Comparison of ENCODE assay signal across 13 cellular contexts in the genomic region with DNA sequence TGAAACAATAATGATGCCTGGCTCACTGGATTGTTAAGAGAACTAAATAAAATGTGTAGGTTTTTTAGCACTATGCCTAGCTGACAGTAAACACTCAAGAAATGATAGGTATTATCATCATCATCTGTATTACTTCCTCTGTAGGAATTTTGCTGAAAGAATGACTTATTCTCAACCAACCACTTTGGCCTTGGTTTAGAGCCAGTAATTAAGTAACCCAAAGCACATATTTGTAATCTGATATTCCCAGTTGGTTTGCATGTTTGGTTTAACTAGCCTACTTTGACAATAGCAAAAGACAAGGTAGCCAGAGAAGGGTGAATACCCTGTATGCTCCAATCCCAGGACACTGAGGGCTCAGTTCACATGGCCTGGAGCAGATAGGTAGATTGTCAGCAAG. TPM values are rescaled to one million over a fixed set of nuclear protein-coding genes. Genes with fewer than 3 reads are reported as not detected.
A peak's percentile ranks its signal among the peaks of the same experiment; 100 is the strongest.
DNase-seq lines count a peak whose midpoint lies in the region; TF ChIP-seq lines count a peak whose summit lies in the region.
"Had no signal": no experiment of that assay in that cellular context is flagged by ENCODE, and none has a peak within 500 bp of the region (broad histone marks: within the 10 kb centered on the region; RNA-seq: fewer than 3 reads in every experiment).

No MANE protein-coding gene starts in this region.

- CTCF ChIA-PET in AG04449 (lab: Yijun Ruan, JAX) = no interaction called here

- no peaks in the 10 kb centered on the region for H3K27me3 ChIP-seq in ascending aorta
- H3K27me3 ChIP-seq: neural progenitor cell, SJSA1 had no signal

- TF ChIP-seq CTCF in AG04449 (IDR thresholded peaks at IDR 0.05; ENCODE audit: insufficient read depth, low read length, missing control alignments) = no peak
- no peak for TF ChIP-seq CTCF in ascending aorta (IDR thresholded peaks at IDR 0.05)

- peaks cover 0 to 18% of the 10 kb centered on the region in 2 donors for H3K4me1 ChIP-seq in ascending aorta
- H3K4me1 ChIP-seq: neural progenitor cell, SJSA1 had no signal

- peaks cover 17 to 46% of the 10 kb centered on the region in 2 donors for H3K36me3 ChIP-seq in ascending aorta
- H3K36me3 ChIP-seq: neural progenitor cell had no signal

- H3K4me3 ChIP-seq in AG04449 (ENCODE audit: low read depth, low read length) (no peak overlapping the region), ascending aorta (no peak overlapping the region)
- H3K4me3 ChIP-seq: neural progenitor cell, SJSA1 had no signal

- peak; percentile 58 for DNase-seq in AG04449 (ENCODE audit: low read depth, low spot score)
- DNase-seq in HT1080 (ENCODE audit: low read depth) = peak; percentile 44
- DNase-seq in dedifferentiated amniotic fluid mesenchymal stem cell (ENCODE audit: extremely low spot score) = peak; percentile 39
- no peak for DNase-seq in substantia nigra (lab: John Stamatoyannopoulos, UW)
- DNase-seq in MV-4-11 (lab: John Stamatoyannopoulos, UW) = no peak
- no peak for DNase-seq in ascending aorta (ENCODE audit: low spot score in 2 of 2)
- DNase-seq: activated CD4-positive, alpha-beta T cell treated with anti-CD3 and anti-CD28 coated beads, Interleukin-2, amount 10 ng/mL, durations not matched to agents 7 days and 5 days; activated naive CD4-positive, alpha-beta T cell treated with anti-CD3 and anti-CD28 coated beads, Interleukin-2, amount 50 U/mL, for 16 hours; islet precursor cell; stimulated activated CD4-positive, alpha-beta T cell treated with anti-CD3 and anti-CD28 coated beads, Interleukin-1b, Interleukin-23, amount 100 ng/mL, for 48 hours had no signal

- POLR2A ChIA-PET in AG04449 (lab: Yijun Ruan, JAX) = no interaction called here

- H3K27ac ChIP-seq in substantia nigra (ENCODE audit: low read depth, low read length, poor library complexity, severe bottlenecking) = no peak overlapping the region
- peak overlapping the region in 1 of 2 donors; percentile 16 for H3K27ac ChIP-seq in ascending aorta
- H3K27ac ChIP-seq: neural progenitor cell, SJSA1 had no signal

- H3K9me3 ChIP-seq in ascending aorta = no peaks in the 10 kb centered on the region
- H3K9me3 ChIP-seq: SJSA1 had no signal

- intact Hi-C loops in ascending aorta (cut with DNase I) = no loop called here

RNA-seq across cellular contexts. Expression of a gene that starts 34.4 kb away (rescaled TPM):
- 68.0 and 70.1 TPM in 2 replicates for total RNA-seq in HT1080 (2014; rRNA removed; shearing (Covaris generic))
- 97.3 and 148 TPM in 2 replicates for polyA plus RNA-seq in HT1080 (2015; cell fraction: cytosol; rRNA removed)
- 66.8 and 87.5 TPM in 2 replicates for polyA plus RNA-seq in HT1080 (2015; cell fraction: nucleus; rRNA removed)
- 73.2 TPM for total RNA-seq in ascending aorta

RNA-seq across cellular contexts. Expression of a gene that starts 46.2 kb away (rescaled TPM):
- total RNA-seq in HT1080 (2014; rRNA removed; shearing (Covaris generic)) = 4.3 TPM in 2 replicates
- polyA plus RNA-seq in HT1080 (2015; cell fraction: cytosol; rRNA removed) = 5.2 and 7.8 TPM in 2 replicates
- polyA plus RNA-seq in HT1080 (2015; cell fraction: nucleus; rRNA removed) = 4.1 TPM in 2 replicates
- total RNA-seq in ascending aorta = 4.7 TPM
- total RNA-seq: HT-29 had no signal

RNA-seq across cellular contexts. Expression of a gene that starts 50.7 kb away (rescaled TPM):
- 12.2 and 13.5 TPM in 2 replicates for total RNA-seq in HT1080 (2014; rRNA removed; shearing (Covaris generic))
- 19.8 and 22.9 TPM in 2 replicates for polyA plus RNA-seq in HT1080 (2015; cell fraction: cytosol; rRNA removed)
- polyA plus RNA-seq in HT1080 (2015; cell fraction: nucleus; rRNA removed) = 19.4 and 27.3 TPM in 2 replicates
- total RNA-seq in ascending aorta = 0.75 TPM

RNA-seq across cellular contexts. Expression of a gene that starts 50.7 kb away (rescaled TPM):
- total RNA-seq in HT1080 (2014; rRNA removed; shearing (Covaris generic)) = 18.2 and 28.2 TPM in 2 replicates
- polyA plus RNA-seq in HT1080 (2015; cell fraction: cytosol; rRNA removed) = 19.7 and 24.0 TPM in 2 replicates
- polyA plus RNA-seq in HT1080 (2015; cell fraction: nucleus; rRNA removed) = 43.4 and 50.4 TPM in 2 replicates
- total RNA-seq in ascending aorta = 16.8 TPM

Comparison
In these comparisons a context has a peak if more than half of its experiments do, and no peak if none do; other contexts are left out.
1. DNase-seq: peak in AG04449 (single experiment), HT1080 (single experiment) and dedifferentiated amniotic fluid mesenchymal stem cell (single experiment); none in substantia nigra (0 of 49), MV-4-11 (single experiment) and ascending aorta (0 of 2).